Comparison of ENCODE assay signal across 8 cellular contexts in the genomic region with DNA sequence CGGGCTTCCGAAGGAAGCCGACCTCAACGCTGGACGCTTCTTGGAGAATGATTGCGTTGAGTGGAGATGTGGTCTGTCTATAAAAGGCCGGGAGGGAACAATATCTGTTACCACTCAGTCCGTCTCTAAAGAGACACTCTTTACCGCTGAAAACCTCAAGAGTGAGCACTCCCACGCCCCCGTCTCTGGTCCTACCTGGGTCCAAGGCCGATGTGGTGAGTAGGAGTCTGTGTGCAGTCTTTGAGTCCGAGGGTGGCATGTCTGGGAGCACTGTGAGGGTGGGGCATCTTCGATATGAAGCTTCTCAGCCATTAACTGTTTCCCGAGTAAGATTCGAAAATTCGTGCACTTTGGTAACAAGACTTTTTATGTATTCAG. TPM values are rescaled to one million over a fixed set of nuclear protein-coding genes. Genes with fewer than 3 reads are reported as not detected.
DNase-seq lines count a peak whose midpoint lies in the region; ATAC-seq, FAIRE-seq and TF ChIP-seq lines count a peak whose summit lies in the region.

No MANE protein-coding gene starts in this region.

- no peaks in the 10 kb centered on the region for H3K27me3 Mint-ChIP-seq in chondrocyte (ENCODE audit: low read depth)
- H3K27me3 Mint-ChIP-seq in stimulated activated naive B cell treated with anti-CD40 and anti-IgM and Interleukin-4, amounts not matched to agents 10 μg/mL and 1 μg/mL and 100 μg/mL, for 72 hours: no peaks in the 10 kb centered on the region

- TF ChIP-seq CTCF in chondrocyte (IDR thresholded peaks at IDR 0.05) (no peak), lower leg skin (IDR thresholded peaks at IDR 0.05) (no peak)

- H3K9me3 ChIP-seq in SK-N-MC (ENCODE audit: low read depth, low read length): peaks cover 15% of the 10 kb centered on the region; the same call in 1 of the 2 replicates

- peak overlapping the region; percentile 79 for H3K27ac Mint-ChIP-seq in chondrocyte (ENCODE audit: unreplicated experiment)
- peak overlapping the region; percentile 76 for H3K27ac Mint-ChIP-seq in stimulated activated naive B cell treated with anti-CD40 and anti-IgM and Interleukin-4, amounts not matched to agents 10 μg/mL and 1 μg/mL and 100 μg/mL, for 72 hours

- ATAC-seq in HG03025 (IDR thresholded peaks at IDR 0.05; ENCODE audit: low FRiP score, unreplicated experiment) (peak; percentile 28), HG03442 (IDR thresholded peaks at IDR 0.05; ENCODE audit: unreplicated experiment) (no peak)
- peak; percentile 55 to 57 for ATAC-seq in stimulated activated naive B cell treated with anti-CD40 and anti-IgM and Interleukin-4, amounts not matched to agents 10 μg/mL and 1 μg/mL and 100 μg/mL, for 72 hours (replicated peaks)

- DNase-seq in GM12891 (ENCODE audit: insufficient read length, low spot score): peak; percentile 11
- DNase-seq in SK-N-MC (ENCODE audit: low read depth, low spot score): no peak
- DNase-seq in chondrocyte (ENCODE audit: low spot score): no peak
- no peak for DNase-seq in lower leg skin (ENCODE audit: low spot score in 2 of 2)
- peak; percentile 6 for DNase-seq in stimulated activated naive B cell treated with anti-CD40 and anti-IgM and Interleukin-4, amounts not matched to agents 10 μg/mL and 1 μg/mL and 100 μg/mL, for 72 hours
- DNase-seq in NCI-H1930 (lab: John Stamatoyannopoulos, UW): no peak

- FAIRE-seq in GM12891 (lab: Jason Lieb, UNC): peak; percentile 80

- intact Hi-C loops in lower leg skin (cut with DNase I; ENCODE audit: low total_unique reads): no loop called here

- peaks cover 30% of the 10 kb centered on the region for H3K36me3 ChIP-seq in SK-N-MC (ENCODE audit: insufficient read depth, low read length)

- H3K9ac ChIP-seq in SK-N-MC (ENCODE audit: insufficient read length): peak overlapping the region; percentile 84

- peaks cover 45% of the 10 kb centered on the region for H3K9me3 Mint-ChIP-seq in chondrocyte (ENCODE audit: low read depth)
- H3K9me3 Mint-ChIP-seq in stimulated activated naive B cell treated with anti-CD40 and anti-IgM and Interleukin-4, amounts not matched to agents 10 μg/mL and 1 μg/mL and 100 μg/mL, for 72 hours: peaks cover 10 to 16% of the 10 kb centered on the region in 2 donors

- H3K4me1 Mint-ChIP-seq in chondrocyte (ENCODE audit: low read depth): peaks cover 23% of the 10 kb centered on the region
- H3K4me1 Mint-ChIP-seq in stimulated activated naive B cell treated with anti-CD40 and anti-IgM and Interleukin-4, amounts not matched to agents 10 μg/mL and 1 μg/mL and 100 μg/mL, for 72 hours: peaks cover 12 to 19% of the 10 kb centered on the region in 2 donors

- peak overlapping the region; percentile 97 for H3K4me3 ChIP-seq in SK-N-MC
- H3K4me3 ChIP-seq in lower leg skin (ENCODE audit: low read depth, poor library complexity, severe bottlenecking): peak overlapping the region; percentile 70

- peaks cover 26% of the 10 kb centered on the region for H3K36me3 Mint-ChIP-seq in chondrocyte (ENCODE audit: low read depth)
- H3K36me3 Mint-ChIP-seq in stimulated activated naive B cell treated with anti-CD40 and anti-IgM and Interleukin-4, amounts not matched to agents 10 μg/mL and 1 μg/mL and 100 μg/mL, for 72 hours: peaks cover 30 to 43% of the 10 kb centered on the region in 2 donors

- no peak for TF ChIP-seq POLR2A in GM12891 (IDR thresholded peaks at IDR 0.05; ENCODE audit: low read depth, low read length)
- TF ChIP-seq POLR2A in lower leg skin (IDR thresholded peaks at IDR 0.05): no peak

- 2 to 3% methylated on average over 11 to 17 of the region's 17 CpGs for WGBS in lower leg skin, 2 donors

- peak overlapping the region; percentile 85 for H3K4me3 Mint-ChIP-seq in chondrocyte (ENCODE audit: unreplicated experiment)
- peak overlapping the region; percentile 82 to 85 for H3K4me3 Mint-ChIP-seq in stimulated activated naive B cell treated with anti-CD40 and anti-IgM and Interleukin-4, amounts not matched to agents 10 μg/mL and 1 μg/mL and 100 μg/mL, for 72 hours

- no peak overlapping the region for H3K27ac ChIP-seq in SK-N-MC

TF ChIP-seq in GM12891, 5 proteins besides CTCF, POLR2A, EP300 and RAD21:
- no peak for TF ChIP-seq SPI1 (IDR thresholded peaks at IDR 0.05; ENCODE audit: low read depth, low read length)
- no peak for TF ChIP-seq POLR2AphosphoS5 (IDR thresholded peaks at IDR 0.05; ENCODE audit: low read depth, low read length)
- no peak for TF ChIP-seq TAF1 (IDR thresholded peaks at IDR 0.05; ENCODE audit: low read depth, low read length)
- no peak for TF ChIP-seq POU2F2 (IDR thresholded peaks at IDR 0.05; ENCODE audit: low read depth, low read length)
- no peak for TF ChIP-seq PAX5 (IDR thresholded peaks at IDR 0.05; ENCODE audit: insufficient read depth, low read length, severe bottlenecking)
TF ChIP-seq in GM12891: peak in this region for 0.

RNA-seq across cellular contexts. Expression of a gene that starts 0.6 kb away (rescaled TPM):
- polyA plus RNA-seq in GM12891 (2012; ENCODE audit: low read depth, missing spikeins): 2.2 TPM
- total RNA-seq in chondrocyte (4.5 to 4.9 TPM (median 4.5 TPM) in 3 replicates), lower leg skin (1 to 10 TPM in 3 of 4 donors, under 1 TPM in 1; 0.88 to 3.1 (median 1.6) TPM)

RNA-seq across cellular contexts. Expression of a gene that starts 27.4 kb away (rescaled TPM):
- 1.4 TPM for polyA plus RNA-seq in GM12891 (2012; ENCODE audit: low read depth, missing spikeins)
- total RNA-seq in chondrocyte (7.4 to 13.4 TPM (median 11.9 TPM) in 3 replicates), lower leg skin (under 1 TPM in 3 of 4 donors, not detected in 1; 0.52 to 0.81 (median 0.76) TPM)

RNA-seq across cellular contexts. Expression of a gene that starts 30.9 kb away (rescaled TPM):
- polyA plus RNA-seq in GM12891 (2012; ENCODE audit: low read depth, missing spikeins): 8.0 TPM
- total RNA-seq in chondrocyte (13.1 to 15.0 TPM (median 14.0 TPM) in 3 replicates), lower leg skin (1 to 10 TPM; 4.2 to 6.0 (median 5.1) TPM)

RNA-seq across cellular contexts. Expression of a gene that starts 53.8 kb away (rescaled TPM):
- 2.5 TPM for polyA plus RNA-seq in GM12891 (2012; ENCODE audit: low read depth, missing spikeins)
- 3.5 to 5.2 TPM (median 4.8 TPM) in 3 replicates for total RNA-seq in chondrocyte
- 1 to 10 TPM; 1.5 to 4.9 (median 3.5) TPM for total RNA-seq in lower leg skin

Comparison
In these comparisons a context has a peak if more than half of its experiments do, and no peak if none do; other contexts are left out.
1. DNase-seq: peak in GM12891 (single experiment) and stimulated activated naive B cell treated with anti-CD40 and anti-IgM and Interleukin-4, amounts not matched to agents 10 μg/mL and 1 μg/mL and 100 μg/mL, for 72 hours (single experiment); none in SK-N-MC (single experiment), chondrocyte (single experiment), lower leg skin (0 of 2) and NCI-H1930 (0 of 2).